ENCODE assay signal across 7 cellular contexts in genomic region chr17:4998666-4999428, GRCh38. TPM values are rescaled to one million over a fixed set of nuclear protein-coding genes. Genes with fewer than 3 reads are reported as not detected.
DNase-seq lines count a peak whose midpoint lies in the region; ATAC-seq and TF ChIP-seq lines count a peak whose summit lies in the region.
"Had no signal": no experiment of that assay in that cellular context is flagged by ENCODE, and none has a peak within 500 bp of the region (broad histone marks: within the 10 kb centered on the region; RNA-seq: fewer than 3 reads in every experiment).

No MANE protein-coding gene starts in this region.

- DNase-seq in EH (ENCODE audit: low read depth) (peak; percentile 20), left lobe of liver (ENCODE audit: low spot score) (peak; percentile 77), NCI-H128 (lab: John Stamatoyannopoulos, UW; ENCODE audit: unreplicated experiment) (no peak), NCI-H2196 (lab: John Stamatoyannopoulos, UW; ENCODE audit: unreplicated experiment) (no peak)

- peak overlapping the region; percentile 93 for H3K4me3 ChIP-seq in WI38 (ENCODE audit: low read depth, low read length)

- peak; percentile 50 for ATAC-seq in left lobe of liver
- ATAC-seq in GM21360 (IDR thresholded peaks at IDR 0.05; ENCODE audit: unreplicated experiment) = no peak

- no peak for TF ChIP-seq CTCF in WI38 (IDR thresholded peaks at IDR 0.05; ENCODE audit: low read depth, low read length)

RNA-seq across cellular contexts. Expression of gene KIF1C, which starts 1.1 kb away (rescaled TPM):
- 126 TPM for total RNA-seq in left lobe of liver

RNA-seq across cellular contexts. Expression of gene INCA1, which starts 1.5 kb away (rescaled TPM):
- total RNA-seq in left lobe of liver = 0.88 TPM

RNA-seq across cellular contexts. Expression of gene CAMTA2, which starts 11.4 kb away (rescaled TPM):
- 17.7 TPM for total RNA-seq in left lobe of liver

RNA-seq across cellular contexts. Expression of gene SPAG7, which starts 31.2 kb away (rescaled TPM):
- total RNA-seq in left lobe of liver = 20.3 TPM

RNA-seq across cellular contexts. Expression of gene SLC52A1, which starts 36.4 kb away (rescaled TPM):
- total RNA-seq in left lobe of liver = 0.08 TPM
- total RNA-seq: RPMI7951 had no signal

Comparison
In these comparisons a context has a peak if more than half of its experiments do, and no peak if none do; other contexts are left out.
1. DNase-seq: peak in EH (single experiment) and left lobe of liver (single experiment); none in NCI-H128 (single experiment) and NCI-H2196 (single experiment).